28 cellular contexts compared by ENCODE assay signal in the genomic region with DNA sequence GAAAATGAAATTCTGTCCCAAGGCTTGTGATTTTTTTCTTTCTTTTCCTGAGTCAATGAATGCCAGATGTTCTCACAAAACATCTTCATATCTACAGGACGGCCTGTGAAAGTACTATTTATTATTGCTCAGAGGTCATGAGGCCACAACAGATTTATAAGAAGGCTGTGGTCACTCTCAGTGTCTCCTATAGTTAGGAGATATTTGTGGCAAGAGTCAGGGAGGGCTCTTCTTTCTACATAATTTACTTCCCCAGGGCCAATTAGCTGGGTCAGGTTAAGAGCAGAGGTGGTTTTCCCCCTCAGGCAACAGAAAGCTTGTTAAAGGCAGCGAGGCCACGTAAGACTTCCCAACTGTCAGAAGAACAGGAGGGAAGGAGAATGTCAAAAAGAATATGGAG.
DNase-seq lines count a peak whose midpoint lies in the region; ATAC-seq and TF ChIP-seq lines count a peak whose summit lies in the region.
"Had no signal": no experiment of that assay in that cellular context is flagged by ENCODE, and none has a peak within 500 bp of the region (broad histone marks: within the 10 kb centered on the region; RNA-seq: fewer than 3 reads in every experiment).

No MANE protein-coding gene starts in this region.

- WGBS in GM23248 (ENCODE audit: low coverage in 1 of 2, low lambda C conversion rate in 2 of 2, missing lambda C conversion rate in 2 of 2), 2 experiments = 37 to 42% methylated on average over 3 of the region's 3 CpGs

- H2AFZ ChIP-seq in GM23248 = no peak overlapping the region
- no peak overlapping the region for H2AFZ ChIP-seq in neural progenitor cell (replicated peaks)

- no peaks in the 10 kb centered on the region for H3K9me3 Mint-ChIP-seq in neural progenitor cell
- no peaks in the 10 kb centered on the region for H3K9me3 Mint-ChIP-seq in activated naive CD4-positive, alpha-beta T cell treated with anti-CD3 and anti-CD28 coated beads, Interleukin-2, amount 10 ng/mL, durations not matched to agents 7 days and 5 days
- H3K9me3 Mint-ChIP-seq: activated B cell treated with CpG ODN at 0.5 μM for 24 hours; activated T-cell treated with anti-CD3 and anti-CD28 coated beads, Interleukin-2, amount 50 U/mL, for 24 hours; H9 had no signal

- H3K27me3 Mint-ChIP-seq in neural progenitor cell (ENCODE audit: insufficient read depth, low read depth) = peaks cover 5% of the 10 kb centered on the region
- H3K27me3 Mint-ChIP-seq in activated naive CD4-positive, alpha-beta T cell treated with anti-CD3 and anti-CD28 coated beads, Interleukin-2, amount 10 ng/mL, durations not matched to agents 7 days and 5 days = peaks cover 6% of the 10 kb centered on the region
- H3K27me3 Mint-ChIP-seq: activated B cell treated with CpG ODN at 0.5 μM for 24 hours had no signal

- TF ChIP-seq CTCF in BJ (IDR thresholded peaks at IDR 0.05; ENCODE audit: insufficient read depth, low read depth, low read length) = no peak
- no peak for TF ChIP-seq CTCF in neural progenitor cell (IDR thresholded peaks at IDR 0.05)

- H3K27me3 ChIP-seq in BJ (ENCODE audit: control insufficient read depth, insufficient read depth, low read length) (no peaks in the 10 kb centered on the region), GM23248 (replicated peaks; ENCODE audit: insufficient read depth) (no peaks in the 10 kb centered on the region), adipocyte (replicated peaks; ENCODE audit: control insufficient read depth, insufficient read depth, low read length) (no peaks in the 10 kb centered on the region), neural progenitor cell (no peaks in the 10 kb centered on the region)
- H3K27me3 ChIP-seq: colonic mucosa, foreskin keratinocyte had no signal

- H3K79me2 ChIP-seq in GM23248 (ENCODE audit: insufficient read depth) (no peaks in the 10 kb centered on the region), neural progenitor cell (ENCODE audit: low read depth) (no peaks in the 10 kb centered on the region)

- H3K36me3 ChIP-seq in BJ (ENCODE audit: control insufficient read depth, insufficient read depth, low read length) = no peaks in the 10 kb centered on the region
- H3K36me3 ChIP-seq in GM23248 (ENCODE audit: low read depth) = no peaks in the 10 kb centered on the region
- H3K36me3 ChIP-seq in adipocyte (ENCODE audit: control insufficient read depth, insufficient read depth, low read length, severe bottlenecking) = peaks cover 4% of the 10 kb centered on the region
- H3K36me3 ChIP-seq in neural progenitor cell = no peaks in the 10 kb centered on the region
- H3K36me3 ChIP-seq: colonic mucosa had no signal

- ATAC-seq in HG03378 (IDR thresholded peaks at IDR 0.05; ENCODE audit: unreplicated experiment) = no peak
- ATAC-seq in HG02938 (IDR thresholded peaks at IDR 0.05; ENCODE audit: unreplicated experiment) = no peak
- ATAC-seq: foreskin keratinocyte; left ventricle myocardium superior; right cardiac atrium; stimulated activated naive CD8-positive, alpha-beta T cell treated with anti-CD3 and anti-CD28 coated beads, Interleukin-15, Interleukin-2, amounts not matched to agents 100 U/mL and 50 U/mL, for 24 hours had no signal

- H3K9me3 ChIP-seq in GM23248 (ENCODE audit: low read depth) = no peaks in the 10 kb centered on the region
- no peaks in the 10 kb centered on the region for H3K9me3 ChIP-seq in adipocyte (ENCODE audit: control insufficient read depth, low read length)
- H3K9me3 ChIP-seq in neural progenitor cell (ENCODE audit: low read depth) = no peaks in the 10 kb centered on the region
- H3K9me3 ChIP-seq: Caco-2, colonic mucosa had no signal

- no peaks in the 10 kb centered on the region for H3K9me2 ChIP-seq in GM23248 (ENCODE audit: insufficient read depth)

- CTCF ChIA-PET in BJ (lab: Yijun Ruan, JAX) = interaction anchor here (0.6 to 1.6 kb wide), 4 partner anchors 9 to 427 kb away, joined by 3 to 5 read pairs (median 3); no protein-coding TSS in a partner anchor
- CTCF ChIA-PET in activated naive CD4-positive, alpha-beta T cell treated with anti-CD3 and anti-CD28 coated beads, Interleukin-2, amount 10 ng/mL, durations not matched to agents 7 days and 5 days (lab: Charles Lee) = no interaction called here

- H3F3A ChIP-seq in GM23248 (ENCODE audit: insufficient read depth) (peaks cover 25% of the 10 kb centered on the region), neural progenitor cell (ENCODE audit: low read depth) (peaks cover 20% of the 10 kb centered on the region)

- no peaks in the 10 kb centered on the region for H3K36me3 Mint-ChIP-seq in neural progenitor cell
- no peaks in the 10 kb centered on the region for H3K36me3 Mint-ChIP-seq in activated naive CD4-positive, alpha-beta T cell treated with anti-CD3 and anti-CD28 coated beads, Interleukin-2, amount 10 ng/mL, durations not matched to agents 7 days and 5 days
- H3K36me3 Mint-ChIP-seq: CD14-positive monocyte had no signal

- no peak overlapping the region for H3K4me3 ChIP-seq in BJ (ENCODE audit: low read depth, low read length)
- no peak overlapping the region for H3K4me3 ChIP-seq in GM23248
- H3K4me3 ChIP-seq in adipocyte (ENCODE audit: low read length) = no peak overlapping the region
- H3K4me3 ChIP-seq in neural progenitor cell = no peak overlapping the region
- H3K4me3 ChIP-seq: colonic mucosa had no signal

- no peak overlapping the region for H3K27ac ChIP-seq in GM23248
- H3K27ac ChIP-seq in neural progenitor cell = no peak overlapping the region
- H3K27ac ChIP-seq: colonic mucosa, foreskin keratinocyte, RWPE1 had no signal

- in situ Hi-C loops in GM23248 (cut with MboI) = no loop called here

- H3K4me2 ChIP-seq in GM23248 (ENCODE audit: unreplicated experiment) = no peak overlapping the region
- peak overlapping the region; percentile 57 for H3K4me2 ChIP-seq in neural progenitor cell

- H3K4me1 Mint-ChIP-seq in neural progenitor cell = peaks cover 60% of the 10 kb centered on the region
- H3K4me1 Mint-ChIP-seq in activated naive CD4-positive, alpha-beta T cell treated with anti-CD3 and anti-CD28 coated beads, Interleukin-2, amount 10 ng/mL, durations not matched to agents 7 days and 5 days = no peaks in the 10 kb centered on the region
- H3K4me1 Mint-ChIP-seq: activated B cell treated with CpG ODN at 0.5 μM for 24 hours, CD14-positive monocyte had no signal

- peak overlapping the region; percentile 96 for H3K27ac Mint-ChIP-seq in neural progenitor cell
- H3K27ac Mint-ChIP-seq in activated naive CD4-positive, alpha-beta T cell treated with anti-CD3 and anti-CD28 coated beads, Interleukin-2, amount 10 ng/mL, durations not matched to agents 7 days and 5 days = no peak overlapping the region
- H3K27ac Mint-ChIP-seq: activated B cell treated with CpG ODN at 0.5 μM for 24 hours; activated T-cell treated with anti-CD3 and anti-CD28 coated beads, Interleukin-2, amount 50 U/mL, for 24 hours; CD14-positive monocyte; H9 had no signal

- H3K4me1 ChIP-seq in GM23248 (ENCODE audit: insufficient read depth) (peaks cover 43% of the 10 kb centered on the region), adipocyte (ENCODE audit: control insufficient read depth, insufficient read depth, low read length) (peaks cover 44% of the 10 kb centered on the region), neural progenitor cell (peaks cover 30% of the 10 kb centered on the region)
- H3K4me1 ChIP-seq: Caco-2, colonic mucosa, foreskin keratinocyte had no signal

- peak; percentile 41 for DNase-seq in BJ (ENCODE audit: low read depth)
- DNase-seq in GM23248 = peak; percentile 43
- peak; percentile 30 for DNase-seq in adipocyte (ENCODE audit: low read depth)
- DNase-seq in neural progenitor cell (ENCODE audit: low spot score) = no peak
- DNase-seq in activated naive CD4-positive, alpha-beta T cell treated with anti-CD3 and anti-CD28 coated beads, Interleukin-2, amount 10 ng/mL, durations not matched to agents 7 days and 5 days = no peak
- DNase-seq: activated B cell treated with CpG ODN at 0.5 μM for 24 hours; activated CD4-positive, alpha-beta T cell treated with anti-CD3 and anti-CD28 coated beads, Interleukin-2, amount 50 U/mL, for 1 hour; activated gamma-delta T cell; activated T-cell treated with anti-CD3 and anti-CD28 coated beads, Interleukin-2, amount 50 U/mL, for 24 hours; Caco-2; colonic mucosa; DMS79 treated with DMSO at 0.1 percent for 48 hours; effector CD8-positive, alpha-beta T cell; foreskin keratinocyte; H9; head of caudate nucleus; left ventricle myocardium superior; mesendoderm; NCI-H146; NCI-H2107; NCI-H774; right cardiac atrium; stimulated activated CD4-positive, alpha-beta T cell treated with anti-CD3 and anti-CD28 coated beads, Interleukin-2, amount 100 ng/mL, for 24 hours; stimulated activated naive CD8-positive, alpha-beta T cell treated with anti-CD3 and anti-CD28 coated beads, Interleukin-15, Interleukin-2, amounts not matched to agents 100 U/mL and 50 U/mL, for 24 hours had no signal

- H4K20me1 ChIP-seq in GM23248 (ENCODE audit: insufficient read depth) (no peaks in the 10 kb centered on the region), neural progenitor cell (ENCODE audit: low read depth) (no peaks in the 10 kb centered on the region)

- H3K4me3 Mint-ChIP-seq in neural progenitor cell = no peak overlapping the region
- no peak overlapping the region for H3K4me3 Mint-ChIP-seq in activated naive CD4-positive, alpha-beta T cell treated with anti-CD3 and anti-CD28 coated beads, Interleukin-2, amount 10 ng/mL, durations not matched to agents 7 days and 5 days
- H3K4me3 Mint-ChIP-seq: activated B cell treated with CpG ODN at 0.5 μM for 24 hours; activated T-cell treated with anti-CD3 and anti-CD28 coated beads, Interleukin-2, amount 50 U/mL, for 24 hours; CD14-positive monocyte; H9 had no signal

- no peak overlapping the region for H3K9ac ChIP-seq in GM23248
- H3K9ac ChIP-seq in adipocyte (ENCODE audit: low read length) = no peak overlapping the region
- H3K9ac ChIP-seq in neural progenitor cell = no peak overlapping the region

- POLR2A ChIA-PET in BJ (lab: Charles Lee) = no interaction called here

Comparison
In these comparisons a context has a peak if more than half of its experiments do, and no peak if none do; other contexts are left out.
1. DNase-seq: peak in BJ (single experiment), GM23248 (single experiment) and adipocyte (single experiment); none in neural progenitor cell (single experiment) and activated naive CD4-positive, alpha-beta T cell treated with anti-CD3 and anti-CD28 coated beads, Interleukin-2, amount 10 ng/mL, durations not matched to agents 7 days and 5 days (single experiment).